In genomic region chr11:18669211-18669593, GRCh38 we compare ENCODE assay signal across 13 cellular contexts. TPM values are rescaled to one million over a fixed set of nuclear protein-coding genes. Genes with fewer than 3 reads are reported as not detected.
A peak's percentile ranks its signal among the peaks of the same experiment; 100 is the strongest.
DNase-seq lines count a peak whose midpoint lies in the region; ATAC-seq, FAIRE-seq and TF ChIP-seq lines count a peak whose summit lies in the region.
"Had no signal": no experiment of that assay in that cellular context is flagged by ENCODE, and none has a peak within 500 bp of the region (broad histone marks: within the 10 kb centered on the region; RNA-seq: fewer than 3 reads in every experiment).

No MANE protein-coding gene starts in this region.

- WGBS in HepG2 (ENCODE audit: low lambda C conversion rate): 0% methylated on average over 2 of the region's 2 CpGs

- in situ Hi-C loops in HepG2 (cut with HindIII; ENCODE audit: extremely low pct_ligation_motif_present, low pct_unique_long_range_greater_than_20kb): no loop called here

- no peak overlapping the region for H3K27ac ChIP-seq in HepG2 (ENCODE audit: extremely low read length, insufficient read depth, low read length)
- H3K27ac ChIP-seq in right atrium auricular region: no peak overlapping the region
- H3K27ac ChIP-seq: thoracic aorta had no signal

- no peak for TF ChIP-seq POLR2A in HepG2 (IDR thresholded peaks at IDR 0.05; ENCODE audit: insufficient read depth in 1 of 2, low read depth in 2 of 2, low read length in 2 of 2)

- TF ChIP-seq RAD21 in HepG2 (CRISPR knock-in tag; IDR thresholded peaks at IDR 0.05): no peak

- H3K4me3 Mint-ChIP-seq in activated T-helper 17 cell treated with anti-CD3 and anti-CD28 coated beads, Interleukin-2, amount 50 U/mL, for 72 hours: peak overlapping the region; percentile 54
- H3K4me3 Mint-ChIP-seq: nephron had no signal

- H3K4me1 ChIP-seq in HepG2 (ENCODE audit: insufficient read depth, low read length) (peaks cover 22% of the 10 kb centered on the region), right atrium auricular region (no peaks in the 10 kb centered on the region)
- H3K4me1 ChIP-seq: Caco-2 had no signal

- no peak for TF ChIP-seq CTCF in HepG2 (CRISPR knock-in tag; IDR thresholded peaks at IDR 0.05)
- TF ChIP-seq CTCF in right atrium auricular region (IDR thresholded peaks at IDR 0.05): no peak

- TF ChIP-seq EP300 in HepG2 (IDR thresholded peaks at IDR 0.05; ENCODE audit: low read depth in 2 of 2, low read length in 2 of 2) (no peak), HepG2 (CRISPR knock-in tag; IDR thresholded peaks at IDR 0.05; ENCODE audit: borderline replicate concordance) (no peak)

- H3K79me2 ChIP-seq in HepG2 (ENCODE audit: insufficient read depth, low read length): no peaks in the 10 kb centered on the region

- no peaks in the 10 kb centered on the region for H3K27me3 Mint-ChIP-seq in activated T-helper 17 cell treated with anti-CD3 and anti-CD28 coated beads, Interleukin-2, amount 50 U/mL, for 72 hours

- H3K9me3 Mint-ChIP-seq in activated T-helper 17 cell treated with anti-CD3 and anti-CD28 coated beads, Interleukin-2, amount 50 U/mL, for 72 hours: no peaks in the 10 kb centered on the region
- H3K9me3 Mint-ChIP-seq: nephron had no signal

- peaks cover 26% of the 10 kb centered on the region for H3K4me1 Mint-ChIP-seq in activated T-helper 17 cell treated with anti-CD3 and anti-CD28 coated beads, Interleukin-2, amount 50 U/mL, for 72 hours
- H3K4me1 Mint-ChIP-seq: nephron had no signal

- no peaks in the 10 kb centered on the region for H4K20me1 ChIP-seq in HepG2 (ENCODE audit: insufficient read depth, low read length)

- CTCF ChIA-PET in HepG2 (lab: Yijun Ruan, JAX; ENCODE audit: low intra/inter-chr PET ratio, low total read pairs): no interaction called here

- intact Hi-C loops in HepG2 (cut with micrococcal nuclease; ENCODE audit: unreplicated experiment): loop anchor here (5.0 kb wide), 1 partner anchor 63 kb away; no protein-coding TSS in a partner anchor

- no peak overlapping the region for H2AFZ ChIP-seq in HepG2 (ENCODE audit: low read length)

- H3K36me3 Mint-ChIP-seq in activated T-helper 17 cell treated with anti-CD3 and anti-CD28 coated beads, Interleukin-2, amount 50 U/mL, for 72 hours (ENCODE audit: low read depth): no peaks in the 10 kb centered on the region

- peak; percentile 35 for DNase-seq in DMS53 (lab: John Stamatoyannopoulos, UW)
- DNase-seq in LHCN-M2 (ENCODE audit: low read depth): peak; percentile 18
- DNase-seq in HepG2 (ENCODE audit: low spot score): no peak
- no peak for DNase-seq in anterior cingulate cortex (lab: John Stamatoyannopoulos, UW)
- no peak for DNase-seq in NCI-H128 (lab: John Stamatoyannopoulos, UW; ENCODE audit: unreplicated experiment)
- DNase-seq in right atrium auricular region (ENCODE audit: low spot score): no peak
- DNase-seq: activated gamma-delta T cell, Caco-2 had no signal

- H3K9ac ChIP-seq in HepG2 (ENCODE audit: insufficient read depth, low read depth, low read length): no peak overlapping the region

- H3K9me3 ChIP-seq in HepG2 (ENCODE audit: low read length) (no peaks in the 10 kb centered on the region), right atrium auricular region (no peaks in the 10 kb centered on the region)
- H3K9me3 ChIP-seq: Caco-2, thoracic aorta had no signal

- H3K36me3 ChIP-seq in HepG2 (replicated peaks in 1 of 2; ENCODE audit: control insufficient read depth in 1 of 2, insufficient read depth in 2 of 2, low read length in 2 of 2) (no peaks in the 10 kb centered on the region), right atrium auricular region (no peaks in the 10 kb centered on the region)
- H3K36me3 ChIP-seq: thoracic aorta had no signal

- peak; percentile 71 for ATAC-seq in activated T-helper 17 cell treated with anti-CD3 and anti-CD28 coated beads, Interleukin-2, amount 50 U/mL, for 72 hours (replicated peaks)
- ATAC-seq in HepG2 (peak; percentile 25; the same call in 1 of the 3 replicates), HG03571 (IDR thresholded peaks at IDR 0.05; ENCODE audit: unreplicated experiment) (no peak)

- no TSS peak for BruUV-seq in HepG2 (replicated peaks; lab: Mats Ljungman, UMichigan)

- no peak for FAIRE-seq in HepG2 (lab: Jason Lieb, UNC)
- FAIRE-seq: HTR-8/SVneo had no signal

- H3K27me3 ChIP-seq in HepG2 (ENCODE audit: control insufficient read depth in 1 of 2, insufficient read depth in 2 of 2, low read length in 2 of 2) (no peaks in the 10 kb centered on the region; a peak in 1 of 5 replicates), right atrium auricular region (no peaks in the 10 kb centered on the region)

- POLR2A ChIA-PET in HepG2 (lab: Yijun Ruan, JAX): no interaction called here

- H3K27ac Mint-ChIP-seq in activated T-helper 17 cell treated with anti-CD3 and anti-CD28 coated beads, Interleukin-2, amount 50 U/mL, for 72 hours: peak overlapping the region; percentile 83

- H3K4me3 ChIP-seq in HepG2 (replicated peaks in 1 of 3; ENCODE audit: insufficient read depth in 1 of 3, low read depth in 2 of 3, low read length in 3 of 3): no peak overlapping the region
- H3K4me3 ChIP-seq in right atrium auricular region: no peak overlapping the region
- H3K4me3 ChIP-seq: thoracic aorta had no signal

- H3K4me2 ChIP-seq in HepG2 (ENCODE audit: low read depth, low read length): peak overlapping the region; percentile 12; the same call in 1 of the 2 replicates

RNA-seq across cellular contexts. Expression of gene TMEM86A, which starts 29.4 kb away (rescaled TPM):
- total RNA-seq in LHCN-M2 (2014; rRNA removed) (1.6 and 2.1 TPM in 2 replicates), HepG2 (2016; rRNA removed; fragmentation: Illumina TruSeq; extraction: Trizol) (0.07 TPM in 1 of 2 replicates, not detected in the other), right atrium auricular region (1 to 10 TPM; 2.6 to 4.6 TPM)
- 2.1 TPM for polyA plus RNA-seq in LHCN-M2 (2012)
- under 1 TPM; 0.24 to 0.40 TPM for total RNA-seq in activated T-helper 17 cell treated with anti-CD3 and anti-CD28 coated beads, Interleukin-2, amount 50 U/mL, for 72 hours
- total RNA-seq in HepG2 (2016; cell fraction: cytosol; rRNA removed; fragmentation: Illumina TruSeq; extraction: Trizol; ENCODE audit: low read depth): not detected in 2 replicates
- total RNA-seq in HepG2 (2016; cell fraction: insoluble cytoplasmic fraction; rRNA removed; fragmentation: Illumina TruSeq; extraction: Trizol): 0.28 TPM in 1 of 2 replicates, not detected in the other
- total RNA-seq in HepG2 (2016; cell fraction: membrane; rRNA removed; fragmentation: Illumina TruSeq; extraction: Trizol): not detected in 2 replicates
- 0.16 and 0.47 TPM in 2 replicates for total RNA-seq in HepG2 (2016; cell fraction: nucleus; rRNA removed; fragmentation: Illumina TruSeq; extraction: Trizol)
- polyA plus RNA-seq in HepG2 (2011; rRNA removed): 0.03 and 0.04 TPM in 2 replicates
- 0.03 and 0.06 TPM in 2 replicates for polyA plus RNA-seq in HepG2 (2011; cell fraction: cytosol; rRNA removed)
- polyA plus RNA-seq in HepG2 (2011; cell fraction: nucleus; rRNA removed): 0.10 and 0.32 TPM in 2 replicates
- 0.04 TPM in 1 of 2 replicates, not detected in the other for polyA plus RNA-seq in HepG2 (2012)
- polyA plus RNA-seq in HepG2 (2016; cell fraction: cytosol; fragmentation: Illumina TruSeq; extraction: Trizol; ENCODE audit: low read depth): not detected in 2 replicates
- polyA plus RNA-seq in HepG2 (2016; cell fraction: insoluble cytoplasmic fraction; fragmentation: Illumina TruSeq; extraction: Trizol; ENCODE audit: low read depth): not detected in 2 replicates
- not detected in 2 replicates for polyA plus RNA-seq in HepG2 (2016; cell fraction: membrane; fragmentation: Illumina TruSeq; extraction: Trizol; ENCODE audit: low read depth)
- 0.16 TPM in 1 of 2 replicates, not detected in the other for polyA plus RNA-seq in HepG2 (2016; cell fraction: nucleus; fragmentation: Illumina TruSeq; extraction: Trizol; ENCODE audit: insufficient read depth, low read depth)
- polyA minus RNA-seq in HepG2 (2011; rRNA and poly(A)+ RNA removed; ENCODE audit: low replicate concordance): 0.54 and 1.2 TPM in 2 replicates
- polyA minus RNA-seq in HepG2 (2011; cell fraction: cytosol; rRNA and poly(A)+ RNA removed): not detected in 2 replicates
- 0.12 and 0.26 TPM in 2 replicates for polyA minus RNA-seq in HepG2 (2011; cell fraction: nucleus; rRNA and poly(A)+ RNA removed)

RNA-seq across cellular contexts. Expression of gene SPTY2D1, which starts 35.1 kb away (rescaled TPM):
- total RNA-seq in LHCN-M2 (2014; rRNA removed): 19.7 and 27.8 TPM in 2 replicates
- 5.3 TPM for polyA plus RNA-seq in LHCN-M2 (2012)
- 10 to 100 TPM; 33.8 to 34.5 TPM for total RNA-seq in activated T-helper 17 cell treated with anti-CD3 and anti-CD28 coated beads, Interleukin-2, amount 50 U/mL, for 72 hours
- 14.8 and 22.2 TPM in 2 replicates for total RNA-seq in HepG2 (2016; rRNA removed; fragmentation: Illumina TruSeq; extraction: Trizol)
- 1.1 and 1.2 TPM in 2 replicates for total RNA-seq in HepG2 (2016; cell fraction: cytosol; rRNA removed; fragmentation: Illumina TruSeq; extraction: Trizol; ENCODE audit: low read depth)
- total RNA-seq in HepG2 (2016; cell fraction: insoluble cytoplasmic fraction; rRNA removed; fragmentation: Illumina TruSeq; extraction: Trizol): 16.2 and 20.9 TPM in 2 replicates
- total RNA-seq in HepG2 (2016; cell fraction: membrane; rRNA removed; fragmentation: Illumina TruSeq; extraction: Trizol): 3.3 and 4.4 TPM in 2 replicates
- 9.3 and 9.9 TPM in 2 replicates for total RNA-seq in HepG2 (2016; cell fraction: nucleus; rRNA removed; fragmentation: Illumina TruSeq; extraction: Trizol)
- polyA plus RNA-seq in HepG2 (2011; rRNA removed): 5.4 and 6.9 TPM in 2 replicates
- 5.7 and 7.0 TPM in 2 replicates for polyA plus RNA-seq in HepG2 (2011; cell fraction: cytosol; rRNA removed)
- polyA plus RNA-seq in HepG2 (2011; cell fraction: nucleus; rRNA removed): 3.7 and 3.8 TPM in 2 replicates
- 5.1 and 6.9 TPM in 2 replicates for polyA plus RNA-seq in HepG2 (2012)
- 0.76 and 0.80 TPM in 2 replicates for polyA plus RNA-seq in HepG2 (2016; cell fraction: cytosol; fragmentation: Illumina TruSeq; extraction: Trizol; ENCODE audit: low read depth)
- polyA plus RNA-seq in HepG2 (2016; cell fraction: insoluble cytoplasmic fraction; fragmentation: Illumina TruSeq; extraction: Trizol; ENCODE audit: low read depth): 13.3 and 15.1 TPM in 2 replicates
- 1.7 and 2.0 TPM in 2 replicates for polyA plus RNA-seq in HepG2 (2016; cell fraction: membrane; fragmentation: Illumina TruSeq; extraction: Trizol; ENCODE audit: low read depth)
- polyA plus RNA-seq in HepG2 (2016; cell fraction: nucleus; fragmentation: Illumina TruSeq; extraction: Trizol; ENCODE audit: insufficient read depth, low read depth): 9.4 and 9.7 TPM in 2 replicates
- 14.5 and 22.2 TPM in 2 replicates for polyA minus RNA-seq in HepG2 (2011; rRNA and poly(A)+ RNA removed; ENCODE audit: low replicate concordance)
- polyA minus RNA-seq in HepG2 (2011; cell fraction: cytosol; rRNA and poly(A)+ RNA removed): 7.8 and 7.9 TPM in 2 replicates
- polyA minus RNA-seq in HepG2 (2011; cell fraction: nucleus; rRNA and poly(A)+ RNA removed): 7.9 and 9.3 TPM in 2 replicates
- total RNA-seq in right atrium auricular region: 10 to 100 TPM in 1 of 2 donors, 1 to 10 TPM in 1; 9.2 to 15.3 TPM

RNA-seq across cellular contexts. Expression of gene IGSF22, which starts 56.8 kb away (rescaled TPM):
- total RNA-seq in LHCN-M2 (2014; rRNA removed) (not detected in 2 replicates), HepG2 (2016; rRNA removed; fragmentation: Illumina TruSeq; extraction: Trizol) (not detected in 2 replicates), right atrium auricular region (under 1 TPM in 1 of 2 donors, not detected in 1; 0.39 TPM)
- 0.26 TPM for polyA plus RNA-seq in LHCN-M2 (2012)
- total RNA-seq in activated T-helper 17 cell treated with anti-CD3 and anti-CD28 coated beads, Interleukin-2, amount 50 U/mL, for 72 hours: 1 to 10 TPM in 1 of 2 donors, not detected in 1; 1.4 TPM
- not detected in 2 replicates for total RNA-seq in HepG2 (2016; cell fraction: cytosol; rRNA removed; fragmentation: Illumina TruSeq; extraction: Trizol; ENCODE audit: low read depth)
- not detected in 2 replicates for total RNA-seq in HepG2 (2016; cell fraction: insoluble cytoplasmic fraction; rRNA removed; fragmentation: Illumina TruSeq; extraction: Trizol)
- not detected in 2 replicates for total RNA-seq in HepG2 (2016; cell fraction: membrane; rRNA removed; fragmentation: Illumina TruSeq; extraction: Trizol)
- not detected in 2 replicates for total RNA-seq in HepG2 (2016; cell fraction: nucleus; rRNA removed; fragmentation: Illumina TruSeq; extraction: Trizol)
- polyA plus RNA-seq in HepG2 (2011; rRNA removed): not detected in 2 replicates
- not detected in 2 replicates for polyA plus RNA-seq in HepG2 (2011; cell fraction: cytosol; rRNA removed)
- not detected in 2 replicates for polyA plus RNA-seq in HepG2 (2011; cell fraction: nucleus; rRNA removed)
- not detected in 2 replicates for polyA plus RNA-seq in HepG2 (2012)
- polyA plus RNA-seq in HepG2 (2016; cell fraction: cytosol; fragmentation: Illumina TruSeq; extraction: Trizol; ENCODE audit: low read depth): not detected in 2 replicates
- polyA plus RNA-seq in HepG2 (2016; cell fraction: insoluble cytoplasmic fraction; fragmentation: Illumina TruSeq; extraction: Trizol; ENCODE audit: low read depth): not detected in 2 replicates
- polyA plus RNA-seq in HepG2 (2016; cell fraction: membrane; fragmentation: Illumina TruSeq; extraction: Trizol; ENCODE audit: low read depth): not detected in 2 replicates
- polyA plus RNA-seq in HepG2 (2016; cell fraction: nucleus; fragmentation: Illumina TruSeq; extraction: Trizol; ENCODE audit: insufficient read depth, low read depth): not detected in 2 replicates
- polyA minus RNA-seq in HepG2 (2011; rRNA and poly(A)+ RNA removed; ENCODE audit: low replicate concordance): not detected in 2 replicates
- polyA minus RNA-seq in HepG2 (2011; cell fraction: cytosol; rRNA and poly(A)+ RNA removed): not detected in 2 replicates
- not detected in 2 replicates for polyA minus RNA-seq in HepG2 (2011; cell fraction: nucleus; rRNA and poly(A)+ RNA removed)
- total RNA-seq: Caco-2 had no signal

Comparison
In these comparisons a context has a peak if more than half of its experiments do, and no peak if none do; other contexts are left out.
1. DNase-seq: peak in DMS53 (single experiment) and LHCN-M2 (single experiment); none in HepG2 (single experiment), anterior cingulate cortex (0 of 58), NCI-H128 (single experiment) and right atrium auricular region (single experiment).